In the genomic region with DNA sequence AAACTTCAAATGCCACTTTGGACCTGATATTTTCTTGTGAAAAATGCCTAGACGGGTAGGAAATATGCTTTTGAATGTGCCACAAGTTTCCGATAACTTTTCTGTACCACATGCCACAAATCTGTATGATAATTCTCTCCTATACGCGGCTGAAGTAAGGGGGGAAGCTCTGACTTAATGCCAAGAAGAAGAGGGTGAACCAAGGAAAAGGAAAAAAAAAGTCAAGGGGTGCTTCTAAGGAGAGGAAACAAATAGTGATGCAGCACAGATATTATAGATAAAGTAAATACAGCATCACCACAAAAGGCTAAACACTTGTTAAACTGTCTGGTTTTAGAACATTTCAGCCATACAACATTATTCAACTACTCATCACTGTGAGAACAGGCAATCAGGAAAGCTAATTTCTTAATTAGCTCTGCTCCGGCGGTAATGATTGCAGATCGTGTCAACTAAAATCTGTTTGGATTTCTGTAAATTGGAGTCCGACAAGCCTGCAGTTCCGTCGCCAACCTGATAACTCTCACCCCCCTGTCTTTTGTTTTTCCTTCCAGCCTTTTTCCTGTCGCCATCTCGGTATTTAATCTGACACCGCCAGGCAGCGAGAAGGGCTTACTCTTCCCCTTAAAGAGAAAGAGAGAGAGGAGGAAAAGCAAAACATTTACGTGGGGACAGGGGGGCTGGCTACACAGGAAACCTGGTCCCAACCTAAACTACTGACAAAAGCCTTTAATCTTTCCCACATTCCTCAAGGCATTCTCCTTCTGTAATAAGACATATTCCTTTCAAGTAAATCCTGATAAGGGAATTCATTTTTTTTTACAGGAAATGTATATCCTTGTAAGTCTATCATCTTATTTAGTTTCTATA, we compare ENCODE assay signal across 8 cellular contexts.
DNase-seq lines count a peak whose midpoint lies in the region; ATAC-seq, FAIRE-seq and TF ChIP-seq lines count a peak whose summit lies in the region.

No MANE protein-coding gene starts in this region.

- no peak for ATAC-seq in HG03108 (IDR thresholded peaks at IDR 0.05; ENCODE audit: unreplicated experiment)

- no peaks in the 10 kb centered on the region for H3K36me3 ChIP-seq in Peyer's patch

- TF ChIP-seq CTCF in Peyer's patch (IDR thresholded peaks at IDR 0.05), result peak in 2 of 6 experiments; percentile 10 to 24
- TF ChIP-seq CTCF in fibroblast of the aortic adventitia (IDR thresholded peaks at IDR 0.05; ENCODE audit: insufficient read depth, low read length), result peak; percentile 50
- TF ChIP-seq CTCF in D721Med (IDR thresholded peaks at IDR 0.05; ENCODE audit: insufficient read depth, missing control alignments), result no peak

- no peaks in the 10 kb centered on the region for H3K9me3 ChIP-seq in Peyer's patch

- TF ChIP-seq POLR2A in Peyer's patch (IDR thresholded peaks at IDR 0.05), result no peak

- peaks cover 0 to 8% (median 2%) of the 10 kb centered on the region in 4 donors for H3K4me1 ChIP-seq in Peyer's patch

- H3K27ac ChIP-seq in Peyer's patch, result peak overlapping the region; percentile 6 to 64 (median 38)

- H3K27me3 ChIP-seq in Peyer's patch, result no peaks in the 10 kb centered on the region

- no peak for FAIRE-seq in D721Med (lab: Jason Lieb, UNC)

- DNase-seq in EH (ENCODE audit: low read depth) (peak; percentile 46), Peyer's patch (no peak), fibroblast of the aortic adventitia (ENCODE audit: low read depth) (peak; percentile 65), renal cortical epithelial cell (ENCODE audit: low read depth) (peak; percentile 38), nucleus accumbens (lab: John Stamatoyannopoulos, UW) (no peak), D721Med (ENCODE audit: insufficient read length, low spot score) (no peak)
- no peak for DNase-seq in stimulated activated CD4-positive, alpha-beta T cell treated with anti-CD3 and anti-CD28 coated beads, Interleukin-4, amount 100 ng/mL, for 1 hour

- H3K4me3 ChIP-seq in Peyer's patch (peak overlapping the region in 2 of 4 donors; percentile 2 to 8), fibroblast of the aortic adventitia (ENCODE audit: low read depth, low read length) (peak overlapping the region; percentile 39)

Comparison
In these comparisons a context has a peak if more than half of its experiments do, and no peak if none do; other contexts are left out.
1. DNase-seq: peak in EH (single experiment), fibroblast of the aortic adventitia (single experiment) and renal cortical epithelial cell (single experiment); none in Peyer's patch (0 of 3), nucleus accumbens (0 of 56), D721Med (single experiment) and stimulated activated CD4-positive, alpha-beta T cell treated with anti-CD3 and anti-CD28 coated beads, Interleukin-4, amount 100 ng/mL, for 1 hour (single experiment).